8 cellular contexts compared by ENCODE assay signal in the genomic region with DNA sequence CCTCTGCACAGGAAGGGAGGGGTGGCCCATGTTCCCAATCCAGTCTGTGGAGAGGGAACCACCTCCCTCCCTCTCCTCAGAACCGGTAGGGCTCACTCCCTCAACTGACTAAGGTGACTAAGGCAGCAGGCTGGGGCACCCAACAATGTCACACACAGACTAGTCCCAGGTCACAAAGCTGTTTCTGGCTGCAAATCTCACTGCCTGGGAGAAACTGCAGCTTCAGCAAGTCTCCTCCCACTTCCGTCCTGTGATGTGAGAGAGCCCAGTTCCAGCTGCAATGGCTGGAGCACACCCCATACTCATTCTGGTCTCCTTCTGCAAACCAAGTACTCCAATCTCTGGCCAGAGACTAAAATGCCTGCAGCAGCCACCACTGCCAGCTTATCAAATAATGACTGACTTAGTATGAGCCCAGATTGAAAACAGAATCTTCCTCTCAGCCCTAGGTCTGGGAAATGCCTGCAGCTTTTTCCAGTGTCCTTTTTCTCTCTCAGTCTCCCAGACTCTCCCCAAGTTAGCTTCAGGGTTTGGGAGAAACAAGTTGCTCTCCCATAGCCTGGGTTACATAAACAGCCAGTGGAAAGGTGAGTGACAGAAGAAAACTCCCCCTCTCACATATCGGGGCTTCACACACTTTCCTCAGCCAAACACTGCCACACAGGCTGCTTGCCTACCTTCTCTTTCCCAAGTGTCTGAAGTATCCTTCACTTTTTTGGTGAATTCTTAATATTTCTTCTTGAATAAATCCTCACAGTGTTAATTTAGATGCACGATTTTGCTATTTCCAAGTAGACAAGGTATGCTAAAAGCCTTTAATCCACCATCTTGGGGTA.
DNase-seq lines count a peak whose midpoint lies in the region; ATAC-seq, FAIRE-seq and TF ChIP-seq lines count a peak whose summit lies in the region.

No MANE protein-coding gene starts in this region.

- no peak overlapping the region for H3K9ac ChIP-seq in HCT116 (ENCODE audit: low read length)
- peak overlapping the region; percentile 72 for H3K9ac ChIP-seq in MM.1S (ENCODE audit: low read length)
- H3K9ac ChIP-seq in keratinocyte (ENCODE audit: control insufficient read depth, extremely low read depth, insufficient read depth, low read length): no peak overlapping the region

- ATAC-seq in activated CD4-positive, alpha-beta T cell treated with anti-CD3 and anti-CD28 coated beads for 36 hours: peak; percentile 91
- ATAC-seq in HCT116 (peak; percentile 54), HG03457 (IDR thresholded peaks at IDR 0.05; ENCODE audit: unreplicated experiment) (no peak)

- dilution Hi-C loops in keratinocyte (cut with MboI; ENCODE audit: extremely low pct_ligation_motif_present, low sequenced_read_pairs): no loop called here

- CTCF ChIA-PET in activated CD4-positive, alpha-beta T cell treated with anti-CD3 and anti-CD28 coated beads for 36 hours (lab: Charles Lee): interaction anchor here (1.2 kb wide), 1 partner anchor 380 kb away, joined by 4 read pairs; no protein-coding TSS in a partner anchor
- CTCF ChIA-PET in HCT116 (lab: Charles Lee): no interaction called here

- no peaks in the 10 kb centered on the region for H4K20me1 ChIP-seq in HCT116 (ENCODE audit: insufficient read depth)
- H4K20me1 ChIP-seq in MM.1S (ENCODE audit: insufficient read depth, low read length): no peaks in the 10 kb centered on the region
- H4K20me1 ChIP-seq in keratinocyte (ENCODE audit: control insufficient read depth, extremely low read depth, insufficient read depth, low read length): no peaks in the 10 kb centered on the region

- no TSS peak for BruUV-seq in HCT116 (replicated peaks; lab: Mats Ljungman, UMichigan)

- H3K9me3 ChIP-seq in HCT116 (ENCODE audit: control insufficient read depth in 1 of 2, insufficient read depth in 1 of 2, low read depth in 1 of 2, low read length in 2 of 2) (no peaks in the 10 kb centered on the region), MM.1S (replicated peaks; ENCODE audit: insufficient read depth, low read length) (no peaks in the 10 kb centered on the region), keratinocyte (ENCODE audit: control insufficient read depth, low read depth, low read length) (no peaks in the 10 kb centered on the region), thymus (ENCODE audit: control insufficient read depth) (no peaks in the 10 kb centered on the region)

- RAD21 ChIA-PET in HCT116 (lab: Charles Lee; ENCODE audit: low non-redundant PET in 1 of 2, low total read pairs in 2 of 2, uncharacterized antibody in 2 of 2, unreplicated experiment in 2 of 2): no interaction called here

- TF ChIP-seq RAD21 in HCT116 (IDR thresholded peaks at IDR 0.05; ENCODE audit: low read depth): no peak

- H3K79me2 ChIP-seq in HCT116 (ENCODE audit: insufficient read depth, low read length): no peaks in the 10 kb centered on the region
- no peaks in the 10 kb centered on the region for H3K79me2 ChIP-seq in MM.1S (ENCODE audit: low read length)
- H3K79me2 ChIP-seq in keratinocyte (ENCODE audit: control insufficient read depth, insufficient read depth, low read length): no peaks in the 10 kb centered on the region

- H2AFZ ChIP-seq in HCT116 (ENCODE audit: low read depth, low read length, poor library complexity, severe bottlenecking): no peak overlapping the region
- H2AFZ ChIP-seq in MM.1S (ENCODE audit: low read length): peak overlapping the region; percentile 56
- peak overlapping the region; percentile 68 for H2AFZ ChIP-seq in keratinocyte (ENCODE audit: control insufficient read depth, low read length)

- H3K9me1 ChIP-seq in keratinocyte (ENCODE audit: control insufficient read depth, extremely low read depth, insufficient read depth, low read length): no peaks in the 10 kb centered on the region

- H3K4me3 ChIP-seq in HCT116 (replicated peaks in 1 of 2; ENCODE audit: low read depth in 1 of 2, low read length in 2 of 2): no peak overlapping the region
- peak overlapping the region; percentile 53 for H3K4me3 ChIP-seq in MM.1S (ENCODE audit: low read length)
- H3K4me3 ChIP-seq in keratinocyte (ENCODE audit: control insufficient read depth in 2 of 3, extremely low read depth in 1 of 3, insufficient read depth in 2 of 3, low read depth in 1 of 3, low read length in 3 of 3): no peak overlapping the region
- peak overlapping the region; percentile 14 for H3K4me3 ChIP-seq in thymus (ENCODE audit: low read length)

- H3K4me3 Mint-ChIP-seq in activated CD4-positive, alpha-beta T cell treated with anti-CD3 and anti-CD28 coated beads for 36 hours: no peak overlapping the region
- no peak overlapping the region for H3K4me3 Mint-ChIP-seq in activated naive CD8-positive, alpha-beta T cell treated with anti-CD3 and anti-CD28 coated beads for 36 hours

- H3K27ac ChIP-seq in HCT116 (ENCODE audit: low read depth, low read length): no peak overlapping the region
- peak overlapping the region; percentile 96 for H3K27ac ChIP-seq in MM.1S (ENCODE audit: low read length)
- H3K27ac ChIP-seq in keratinocyte (ENCODE audit: control insufficient read depth, insufficient read depth, low read length): no peak overlapping the region
- peak overlapping the region; percentile 64 for H3K27ac ChIP-seq in thymus (ENCODE audit: low read depth)

- intact Hi-C loops in activated CD4-positive, alpha-beta T cell treated with anti-CD3 and anti-CD28 coated beads for 36 hours (cut with DNase I, micrococcal nuclease): loop anchor here in 1 of 2 experiments (5.0 kb wide), 1 partner anchor 102 kb away; no protein-coding TSS in a partner anchor
- intact Hi-C loops in HCT116 (cut with micrococcal nuclease): no loop called here

- DNase-seq in activated CD4-positive, alpha-beta T cell treated with anti-CD3 and anti-CD28 coated beads for 36 hours: peak; percentile 56
- no peak for DNase-seq in activated CD4-positive, alpha-beta T cell treated with anti-CD3 and anti-CD28 coated beads for 1 hour
- DNase-seq in HCT116 (ENCODE audit: low read depth, low spot score) (no peak), MM.1S (peak; percentile 94), keratinocyte (ENCODE audit: low read depth, low spot score) (no peak)
- DNase-seq in activated naive CD8-positive, alpha-beta T cell treated with anti-CD3 and anti-CD28 coated beads for 36 hours: peak; percentile 12

- H3K36me3 ChIP-seq in HCT116 (ENCODE audit: control insufficient read depth in 1 of 2, insufficient read depth in 2 of 2, low read length in 2 of 2): no peaks in the 10 kb centered on the region
- no peaks in the 10 kb centered on the region for H3K36me3 ChIP-seq in MM.1S (replicated peaks; ENCODE audit: insufficient read depth, low read length)
- H3K36me3 ChIP-seq in keratinocyte (ENCODE audit: control insufficient read depth in 2 of 2, extremely low read depth in 1 of 2, insufficient read depth in 2 of 2, low read length in 2 of 2): no peaks in the 10 kb centered on the region
- no peaks in the 10 kb centered on the region for H3K36me3 ChIP-seq in thymus (ENCODE audit: control insufficient read depth, insufficient read depth)

- peak overlapping the region; percentile 39 for H3K27ac Mint-ChIP-seq in activated CD4-positive, alpha-beta T cell treated with anti-CD3 and anti-CD28 coated beads for 36 hours
- no peak overlapping the region for H3K27ac Mint-ChIP-seq in activated naive CD8-positive, alpha-beta T cell treated with anti-CD3 and anti-CD28 coated beads for 36 hours

- peak; percentile 63 for FAIRE-seq in keratinocyte (lab: Jason Lieb, UNC)

- H3K36me3 Mint-ChIP-seq in activated CD4-positive, alpha-beta T cell treated with anti-CD3 and anti-CD28 coated beads for 36 hours (ENCODE audit: low read depth): no peaks in the 10 kb centered on the region
- no peaks in the 10 kb centered on the region for H3K36me3 Mint-ChIP-seq in activated naive CD8-positive, alpha-beta T cell treated with anti-CD3 and anti-CD28 coated beads for 36 hours

- WGBS in thymus: 49% methylated on average over 4 of the region's 4 CpGs

- H3K9me3 Mint-ChIP-seq in activated CD4-positive, alpha-beta T cell treated with anti-CD3 and anti-CD28 coated beads for 36 hours (ENCODE audit: low read depth): no peaks in the 10 kb centered on the region
- peaks cover 16% of the 10 kb centered on the region for H3K9me3 Mint-ChIP-seq in activated naive CD8-positive, alpha-beta T cell treated with anti-CD3 and anti-CD28 coated beads for 36 hours

- POLR2A ChIA-PET in activated CD4-positive, alpha-beta T cell treated with anti-CD3 and anti-CD28 coated beads for 36 hours (lab: Charles Lee): interaction anchor here (0.8 kb wide), 1 partner anchor 16 kb away, joined by 3 read pairs; no protein-coding TSS in a partner anchor
- POLR2A ChIA-PET in HCT116 (lab: Charles Lee): no interaction called here

- H3K4me1 ChIP-seq in HCT116 (ENCODE audit: control insufficient read depth in 1 of 2, insufficient read depth in 2 of 2, low read length in 2 of 2): no peaks in the 10 kb centered on the region
- peaks cover 22% of the 10 kb centered on the region for H3K4me1 ChIP-seq in MM.1S (ENCODE audit: low read length)
- H3K4me1 ChIP-seq in keratinocyte (ENCODE audit: control insufficient read depth, extremely low read depth, insufficient read depth, low read length): peaks cover 10% of the 10 kb centered on the region
- peaks cover 6% of the 10 kb centered on the region for H3K4me1 ChIP-seq in thymus (ENCODE audit: control insufficient read depth, insufficient read depth, low read length)

- peaks cover 21% of the 10 kb centered on the region for H3K4me1 Mint-ChIP-seq in activated CD4-positive, alpha-beta T cell treated with anti-CD3 and anti-CD28 coated beads for 36 hours
- H3K4me1 Mint-ChIP-seq in activated naive CD8-positive, alpha-beta T cell treated with anti-CD3 and anti-CD28 coated beads for 36 hours: peaks cover 21% of the 10 kb centered on the region

- H3K27me3 Mint-ChIP-seq in activated CD4-positive, alpha-beta T cell treated with anti-CD3 and anti-CD28 coated beads for 36 hours: no peaks in the 10 kb centered on the region
- H3K27me3 Mint-ChIP-seq in activated naive CD8-positive, alpha-beta T cell treated with anti-CD3 and anti-CD28 coated beads for 36 hours: no peaks in the 10 kb centered on the region

- TF ChIP-seq POLR2A in HCT116 (IDR thresholded peaks at IDR 0.05; ENCODE audit: borderline replicate concordance, extremely low read depth, insufficient read depth, insufficient read length): no peak

- no peaks in the 10 kb centered on the region for H3K9me2 ChIP-seq in HCT116 (ENCODE audit: insufficient read depth)
- no peaks in the 10 kb centered on the region for H3K9me2 ChIP-seq in MM.1S (replicated peaks; ENCODE audit: insufficient read depth, low read length)

- no peak overlapping the region for H3K4me2 ChIP-seq in HCT116 (ENCODE audit: low read length)
- peak overlapping the region; percentile 97 for H3K4me2 ChIP-seq in MM.1S (ENCODE audit: low read depth, low read length)
- H3K4me2 ChIP-seq in keratinocyte (ENCODE audit: control insufficient read depth, extremely low read depth, insufficient read depth, low read depth, low read length): peak overlapping the region; percentile 14

- H3F3A ChIP-seq in MM.1S (ENCODE audit: insufficient read depth, low read length): peaks cover 19% of the 10 kb centered on the region

- H3K27me3 ChIP-seq in HCT116 (ENCODE audit: insufficient read depth, low read length) (no peaks in the 10 kb centered on the region), MM.1S (replicated peaks; ENCODE audit: insufficient read depth, low read length) (no peaks in the 10 kb centered on the region), keratinocyte (ENCODE audit: control insufficient read depth, extremely low read depth, insufficient read depth, low read length) (no peaks in the 10 kb centered on the region), thymus (ENCODE audit: control insufficient read depth, insufficient read depth) (no peaks in the 10 kb centered on the region)

- TF ChIP-seq CTCF in HCT116 (IDR thresholded peaks at IDR 0.05 in 2 of 3, conservative IDR thresholded peaks at IDR 0.05 in 1 of 3; ENCODE audit: borderline replicate concordance in 1 of 3, insufficient read depth in 1 of 3, low read depth in 2 of 3, low read length in 2 of 3) (no peak), MM.1S (IDR thresholded peaks at IDR 0.05; ENCODE audit: low read length) (no peak), keratinocyte (optimal IDR thresholded peaks at IDR 0.05 in 1 of 3, IDR thresholded peaks at IDR 0.05 in 1 of 3, conservative IDR thresholded peaks at IDR 0.05 in 1 of 3; ENCODE audit: extremely low read depth in 1 of 3, insufficient read depth in 2 of 3, low read length in 3 of 3) (no peak)

Comparison
In these comparisons a context has a peak if more than half of its experiments do, and no peak if none do; other contexts are left out.
1. DNase-seq: peak in activated CD4-positive, alpha-beta T cell treated with anti-CD3 and anti-CD28 coated beads for 36 hours (single experiment), MM.1S (single experiment) and activated naive CD8-positive, alpha-beta T cell treated with anti-CD3 and anti-CD28 coated beads for 36 hours (single experiment); none in activated CD4-positive, alpha-beta T cell treated with anti-CD3 and anti-CD28 coated beads for 1 hour (single experiment), HCT116 (single experiment) and keratinocyte (single experiment).
2. H3K27ac ChIP-seq: peak in MM.1S (single experiment) and thymus (single experiment); none in HCT116 (single experiment) and keratinocyte (single experiment).
3. H3K4me3 ChIP-seq: peak in MM.1S (single experiment) and thymus (single experiment); none in HCT116 (0 of 2) and keratinocyte (0 of 3).